In the genomic region with DNA sequence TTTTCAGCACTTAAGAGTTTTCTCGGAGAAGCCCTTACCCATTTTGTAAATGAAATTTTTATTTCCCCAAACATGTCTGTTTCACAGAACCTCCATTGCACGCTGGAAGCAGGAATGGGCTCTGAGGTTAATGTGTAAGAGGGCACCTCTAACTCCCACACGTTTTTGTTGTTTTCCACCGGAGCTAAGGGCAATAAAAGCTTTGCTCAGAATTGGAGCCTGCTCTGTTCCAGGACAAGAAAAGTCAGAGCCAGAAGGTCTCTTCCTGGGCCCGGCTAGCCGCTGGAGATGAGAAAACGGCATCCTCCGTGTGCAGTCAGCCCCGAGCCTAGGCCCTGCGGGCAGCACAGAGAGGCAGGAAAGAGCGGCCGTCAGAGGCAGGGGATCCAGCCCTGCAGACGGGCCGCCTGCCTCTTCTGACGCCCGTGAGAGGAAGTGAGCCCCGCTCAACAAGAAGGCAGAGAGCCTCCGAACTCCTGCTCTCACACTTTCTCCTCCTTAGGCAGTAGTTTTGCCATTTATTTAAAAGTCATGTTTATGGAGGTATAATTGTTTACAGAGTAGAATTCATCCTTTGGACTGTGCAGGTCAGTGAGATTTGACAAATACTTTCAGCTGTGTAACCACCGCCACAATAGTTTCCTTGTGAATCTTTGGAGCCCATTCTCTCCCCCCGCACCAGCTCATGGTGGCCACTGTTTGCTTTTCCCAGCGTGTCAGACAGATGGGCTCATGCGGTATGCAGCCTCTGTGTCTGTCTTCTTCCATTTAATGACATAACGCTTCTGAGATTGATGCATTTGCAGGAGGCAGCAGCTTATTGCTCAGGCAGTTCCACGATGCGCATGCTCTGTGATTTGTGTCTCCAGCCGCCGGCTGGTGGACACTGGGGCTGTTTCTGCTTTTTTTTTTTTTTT, we compare ENCODE assay signal across 10 cellular contexts.
DNase-seq lines count a peak whose midpoint lies in the region; ATAC-seq and TF ChIP-seq lines count a peak whose summit lies in the region.
"Had no signal": no experiment of that assay in that cellular context is flagged by ENCODE, and none has a peak within 500 bp of the region (broad histone marks: within the 10 kb centered on the region; RNA-seq: fewer than 3 reads in every experiment).

No MANE protein-coding gene starts in this region.

- DNase-seq in ACHN (peak; percentile 35), NCI-H2171 (lab: John Stamatoyannopoulos, UW) (peak; percentile 55), choroid plexus epithelial cell (ENCODE audit: low read depth) (peak; percentile 87), RPMI8226 (no peak), lower leg skin (ENCODE audit: low spot score in 2 of 2) (no peak)
- DNase-seq in activated CD4-positive, alpha-beta T cell treated with anti-CD3 and anti-CD28 coated beads for 48 hours = no peak

- intact Hi-C loops in lower leg skin (cut with DNase I; ENCODE audit: low total_unique reads) = no loop called here

- H3K36me3 ChIP-seq in mucosa of rectum (ENCODE audit: control insufficient read depth in 2 of 2, insufficient read depth in 2 of 2, low read length in 2 of 2) = no peaks in the 10 kb centered on the region
- H3K36me3 ChIP-seq: ascending aorta, neural progenitor cell had no signal

- H3K27ac ChIP-seq in mucosa of rectum (ENCODE audit: low read depth in 2 of 2, low read length in 2 of 2) = peak overlapping the region in 1 of 2 donors; percentile 40
- H3K27ac ChIP-seq: ascending aorta, neural progenitor cell had no signal

- H3K9me3 ChIP-seq in mucosa of rectum (ENCODE audit: control insufficient read depth in 2 of 2, low read length in 2 of 2) = no peaks in the 10 kb centered on the region

- no peaks in the 10 kb centered on the region for H3K4me1 ChIP-seq in mucosa of rectum (ENCODE audit: control insufficient read depth in 2 of 2, insufficient read depth in 2 of 2, low read length in 2 of 2)
- H3K4me1 ChIP-seq: ascending aorta, neural progenitor cell had no signal

- no peaks in the 10 kb centered on the region for H3K27me3 ChIP-seq in mucosa of rectum (ENCODE audit: control insufficient read depth in 2 of 2, insufficient read depth in 2 of 2, low read length in 2 of 2)
- H3K27me3 ChIP-seq: ascending aorta, neural progenitor cell had no signal

- WGBS in lower leg skin, 2 donors = 46 to 61% methylated on average over 27 of the region's 27 CpGs

- no peak overlapping the region for H3K9ac ChIP-seq in mucosa of rectum (ENCODE audit: low read depth in 1 of 2, low read length in 2 of 2)
- H3K9ac ChIP-seq: neural progenitor cell had no signal

- ATAC-seq in GM21515 (IDR thresholded peaks at IDR 0.05; ENCODE audit: unreplicated experiment) = no peak

- H3K4me3 ChIP-seq in choroid plexus epithelial cell (ENCODE audit: low read depth, low read length) (peak overlapping the region; percentile 48), mucosa of rectum (ENCODE audit: low read length in 2 of 2) (peak overlapping the region; percentile 25 to 66), lower leg skin (ENCODE audit: low read depth, poor library complexity, severe bottlenecking) (no peak overlapping the region)
- H3K4me3 ChIP-seq: neural progenitor cell had no signal

- in situ Hi-C loops in ACHN (cut with HindIII; ENCODE audit: low pct_ligation_motif_present, low pct_unique_long_range_greater_than_20kb, low sequenced_read_pairs) = no loop called here

- TF ChIP-seq CTCF in choroid plexus epithelial cell (conservative IDR thresholded peaks at IDR 0.05; ENCODE audit: low read depth, low read length) = peak; percentile 6
- TF ChIP-seq CTCF in lower leg skin (IDR thresholded peaks at IDR 0.05) = peak in 1 of 3 donors; percentile 16

- no peak for TF ChIP-seq POLR2A in lower leg skin (IDR thresholded peaks at IDR 0.05)

Comparison
In these comparisons a context has a peak if more than half of its experiments do, and no peak if none do; other contexts are left out.
1. DNase-seq: peak in ACHN (single experiment), NCI-H2171 (single experiment) and choroid plexus epithelial cell (single experiment); none in RPMI8226 (single experiment), lower leg skin (0 of 2) and activated CD4-positive, alpha-beta T cell treated with anti-CD3 and anti-CD28 coated beads for 48 hours (single experiment).